In the genomic region with DNA sequence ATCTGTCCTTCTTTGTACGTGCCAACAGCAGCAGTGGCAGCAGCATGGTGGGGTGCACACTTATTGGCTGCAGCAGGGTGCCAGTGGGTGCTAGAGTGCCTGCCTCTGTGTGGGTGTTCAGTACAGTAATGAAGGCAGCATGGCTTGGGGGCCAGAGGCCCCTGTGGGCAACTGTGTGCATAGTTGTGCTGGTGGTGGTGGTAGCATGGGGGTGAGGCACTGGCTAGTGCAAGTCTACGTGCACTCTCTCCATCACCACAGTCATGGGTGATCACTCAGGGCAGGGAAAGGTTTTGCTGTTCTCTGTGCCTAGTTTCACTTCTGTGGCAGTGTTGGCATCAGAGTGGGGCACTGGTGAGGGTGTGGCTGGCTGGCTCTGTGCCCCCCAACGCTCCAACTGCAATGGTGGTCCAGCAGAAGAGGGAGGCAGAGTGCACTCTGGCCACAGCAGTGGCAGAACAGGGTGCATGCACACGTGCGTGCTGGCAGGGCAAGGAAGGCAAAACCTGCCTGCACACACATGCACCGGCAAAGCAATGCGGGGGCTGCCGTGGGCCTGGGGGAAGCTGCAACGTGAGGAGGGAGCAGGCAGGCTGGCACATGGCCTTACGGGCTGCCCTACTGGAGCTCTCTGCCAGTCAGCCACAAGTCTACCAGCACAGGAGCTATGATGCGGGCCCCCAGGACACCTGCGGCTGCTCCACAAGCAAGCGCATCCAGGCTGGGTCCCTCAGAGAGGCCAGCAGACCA, we compare ENCODE assay signal across 24 cellular contexts.
"Had no signal": no experiment of that assay in that cellular context is flagged by ENCODE, and none has a peak within 500 bp of the region (broad histone marks: within the 10 kb centered on the region; RNA-seq: fewer than 3 reads in every experiment).

No MANE protein-coding gene starts in this region.

- H3K4me1 Mint-ChIP-seq: endodermal cell; mesothelial cell of epicardium; naive B cell; neural crest cell; stimulated activated naive CD8-positive, alpha-beta T cell treated with anti-CD3 and anti-CD28 coated beads, Interleukin-15, amount 100 ng/mL, for 72 hours had no signal

- H3K27ac Mint-ChIP-seq: dendritic cell treated with granulocyte-macrophage colony-stimulating factor and Interleukin-4, amounts not matched to agents 40 ng/mL and 50 ng/mL, for 4 days; endodermal cell; mesothelial cell of epicardium; progenitor cell of endocrine pancreas; stimulated activated naive CD8-positive, alpha-beta T cell treated with anti-CD3 and anti-CD28 coated beads, Interleukin-15, amount 100 ng/mL, for 72 hours had no signal

- H3K27ac ChIP-seq: lower lobe of right lung, parathyroid adenoma, right lobe of liver, suprapubic skin, transverse colon, upper lobe of right lung, vagina had no signal

- H3K36me3 Mint-ChIP-seq: mesothelial cell of epicardium had no signal

- H3K27me3 Mint-ChIP-seq: dendritic cell treated with granulocyte-macrophage colony-stimulating factor and Interleukin-4, amounts not matched to agents 40 ng/mL and 50 ng/mL, for 4 days; naive B cell; natural killer cell treated with Interleukin-12 subunit alpha and Interleukin-12 subunit beta and Interleukin-15 and Interleukin-18, amount 100 ng/mL, for 72 hours; stimulated activated naive CD8-positive, alpha-beta T cell treated with anti-CD3 and anti-CD28 coated beads, Interleukin-15, amount 100 ng/mL, for 72 hours had no signal

- H3K4me3 ChIP-seq: lower lobe of right lung, mucosa of descending colon, right lobe of liver, suprapubic skin, transverse colon, upper lobe of right lung, vagina had no signal

- H3K9me3 ChIP-seq: lower lobe of right lung, mucosa of descending colon, right lobe of liver, suprapubic skin, transverse colon, upper lobe of right lung, vagina had no signal

- ATAC-seq: left ventricle myocardium superior; lower lobe of right lung; mucosa of descending colon; natural killer cell treated with Interleukin-12 subunit alpha and Interleukin-12 subunit beta and Interleukin-15 and Interleukin-18, amount 100 ng/mL, for 72 hours; right lobe of liver; stimulated activated naive CD8-positive, alpha-beta T cell treated with anti-CD3 and anti-CD28 coated beads, Interleukin-15, amount 100 ng/mL, for 72 hours; upper lobe of right lung had no signal

- DNase-seq: effector CD8-positive, alpha-beta T cell; endodermal cell; hypothalamus; immature natural killer cell; left ventricle myocardium superior; lower lobe of right lung; mucosa of descending colon; naive B cell; right lobe of liver; small intestine; stimulated activated CD4-positive, alpha-beta T cell treated with anti-CD3 and anti-CD28 coated beads, Interleukin-15, amount 100 ng/mL, for 24 hours; stimulated activated CD4-positive, alpha-beta T cell treated with anti-CD3 and anti-CD28 coated beads, Interleukin-2, amount 100 ng/mL, for 48 hours; stimulated activated naive CD4-positive, alpha-beta T cell; stimulated activated naive CD8-positive, alpha-beta T cell treated with anti-CD3 and anti-CD28 coated beads, Interleukin-15, amount 100 ng/mL, for 72 hours; transverse colon; upper lobe of right lung had no signal

- H3K36me3 ChIP-seq: right lobe of liver, suprapubic skin, upper lobe of right lung, vagina had no signal

- H2AFZ ChIP-seq: parathyroid adenoma had no signal

- H3K9ac ChIP-seq: parathyroid adenoma had no signal

- H3K4me3 Mint-ChIP-seq: dendritic cell treated with granulocyte-macrophage colony-stimulating factor and Interleukin-4, amounts not matched to agents 40 ng/mL and 50 ng/mL, for 4 days; endodermal cell; immature natural killer cell; mesothelial cell of epicardium; naive B cell; natural killer cell treated with Interleukin-12 subunit alpha and Interleukin-12 subunit beta and Interleukin-15 and Interleukin-18, amount 100 ng/mL, for 72 hours; neural crest cell; stimulated activated naive CD8-positive, alpha-beta T cell treated with anti-CD3 and anti-CD28 coated beads, Interleukin-15, amount 100 ng/mL, for 72 hours had no signal

- H3K27me3 ChIP-seq: right lobe of liver, suprapubic skin, transverse colon, upper lobe of right lung, vagina had no signal

- H3K4me1 ChIP-seq: lower lobe of right lung, parathyroid adenoma, right lobe of liver, suprapubic skin, transverse colon, upper lobe of right lung, vagina had no signal

- H3K9me3 Mint-ChIP-seq: immature natural killer cell had no signal
